ENCODE assay signal across 16 cellular contexts in the genomic region with DNA sequence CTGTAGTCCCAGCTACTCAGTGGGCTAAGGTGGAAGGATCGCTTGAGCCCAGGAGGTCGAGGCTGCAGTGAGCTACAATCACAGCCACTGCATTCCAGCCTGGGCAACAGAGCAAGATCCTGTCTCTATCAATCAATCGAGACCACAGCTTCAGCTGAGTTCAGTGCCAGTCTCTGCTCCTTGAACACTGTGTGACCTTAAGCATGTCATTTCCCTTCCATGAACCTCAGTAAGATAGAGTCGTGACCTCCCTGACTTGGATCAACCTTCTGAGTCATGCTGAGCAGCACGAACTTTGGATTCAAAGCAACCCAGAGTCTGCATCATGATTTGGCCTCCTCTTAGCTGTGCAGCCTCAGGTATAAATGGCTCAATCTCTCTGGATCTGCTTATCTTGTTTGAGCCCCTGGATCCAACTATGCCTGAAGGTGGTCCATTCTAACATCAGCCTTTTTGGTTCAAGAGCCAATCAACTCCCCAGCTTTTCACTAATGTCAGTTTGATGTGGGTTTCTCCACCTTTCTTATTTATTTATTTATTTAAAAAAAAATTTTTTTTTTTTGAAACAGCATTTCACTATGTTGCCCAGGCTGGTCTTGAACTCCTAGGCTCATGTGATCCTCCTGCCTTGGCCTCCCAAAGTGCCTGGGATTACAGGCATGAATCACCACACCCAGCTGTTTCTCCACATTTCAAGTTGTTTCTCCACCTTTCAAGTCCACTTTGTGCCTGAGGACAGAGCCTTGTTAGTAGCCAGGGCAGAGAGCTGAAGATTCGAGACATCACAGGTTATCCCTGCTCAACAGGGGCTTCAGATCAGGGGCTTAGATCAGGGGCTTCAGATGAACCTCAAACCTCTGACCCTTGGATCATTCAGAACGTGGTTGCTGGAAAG. TPM values are rescaled to one million over a fixed set of nuclear protein-coding genes. Genes with fewer than 3 reads are reported as not detected.
DNase-seq lines count a peak whose midpoint lies in the region; ATAC-seq and TF ChIP-seq lines count a peak whose summit lies in the region.
"Had no signal": no experiment of that assay in that cellular context is flagged by ENCODE, and none has a peak within 500 bp of the region (broad histone marks: within the 10 kb centered on the region; RNA-seq: fewer than 3 reads in every experiment).

No MANE protein-coding gene starts in this region.

- no peaks in the 10 kb centered on the region for H3K27me3 Mint-ChIP-seq in progenitor cell of endocrine pancreas

- H3K9me3 ChIP-seq in GM23248 (ENCODE audit: low read depth) = no peaks in the 10 kb centered on the region
- H3K9me3 ChIP-seq: ascending aorta, Caco-2, psoas muscle had no signal

- H3K9me3 Mint-ChIP-seq in progenitor cell of endocrine pancreas (ENCODE audit: low read depth) = no peaks in the 10 kb centered on the region
- H3K9me3 Mint-ChIP-seq: nephron progenitor cell had no signal

- POLR2A ChIA-PET in RWPE1 (lab: Yijun Ruan, JAX; ENCODE audit: low non-redundant PET) = no interaction called here

- H3K9ac ChIP-seq in GM23248 = no peak overlapping the region

- 62 to 70% methylated on average over 7 of the region's 7 CpGs for WGBS in GM23248 (ENCODE audit: low coverage in 1 of 2, low lambda C conversion rate in 2 of 2, missing lambda C conversion rate in 2 of 2), 2 experiments

- H3K4me3 ChIP-seq in GM23248 = no peak overlapping the region
- no peak overlapping the region for H3K4me3 ChIP-seq in fibroblast of the aortic adventitia (ENCODE audit: low read depth, low read length)
- H3K4me3 ChIP-seq: ascending aorta, psoas muscle had no signal

- no peaks in the 10 kb centered on the region for H3K9me2 ChIP-seq in GM23248 (ENCODE audit: insufficient read depth)

- CTCF ChIA-PET in RWPE1 (lab: Yijun Ruan, JAX) = interaction anchor here (0.5 to 0.7 kb wide), 3 partner anchors 26 to 337 kb away, joined by 3 read pairs; a partner anchor contains a TSS

- no peak overlapping the region for H3K27ac Mint-ChIP-seq in progenitor cell of endocrine pancreas

- TF ChIP-seq CTCF in RWPE1 (conservative IDR thresholded peaks at IDR 0.05; ENCODE audit: low read depth) (no peak), fibroblast of the aortic adventitia (IDR thresholded peaks at IDR 0.05; ENCODE audit: insufficient read depth, low read length) (no peak), progenitor cell of endocrine pancreas (IDR thresholded peaks at IDR 0.05; ENCODE audit: unreplicated experiment) (no peak)

- no peaks in the 10 kb centered on the region; the same call in 1 of the 2 replicates for H3K4me1 ChIP-seq in GM23248 (ENCODE audit: insufficient read depth)
- H3K4me1 ChIP-seq: ascending aorta, Caco-2, psoas muscle had no signal

- ATAC-seq in HG02840 (IDR thresholded peaks at IDR 0.05; ENCODE audit: low FRiP score, unreplicated experiment) = no peak
- ATAC-seq: psoas muscle had no signal

- no peaks in the 10 kb centered on the region for H4K20me1 ChIP-seq in GM23248 (ENCODE audit: insufficient read depth)

- H3K27me3 ChIP-seq in GM23248 (replicated peaks; ENCODE audit: insufficient read depth) = no peaks in the 10 kb centered on the region
- H3K27me3 ChIP-seq: ascending aorta had no signal

- no peaks in the 10 kb centered on the region for H3F3A ChIP-seq in GM23248 (ENCODE audit: insufficient read depth)

- no peak overlapping the region for H2AFZ ChIP-seq in GM23248

- H3K4me2 ChIP-seq in GM23248 (ENCODE audit: unreplicated experiment) = no peak overlapping the region

- H3K36me3 ChIP-seq in GM23248 (ENCODE audit: low read depth) = no peaks in the 10 kb centered on the region
- H3K36me3 ChIP-seq: ascending aorta had no signal

- peaks cover 2% of the 10 kb centered on the region for H3K36me3 Mint-ChIP-seq in progenitor cell of endocrine pancreas (ENCODE audit: insufficient read depth)

- DNase-seq in AG08395 (ENCODE audit: low spot score) = peak; percentile 27
- DNase-seq in GM23248 = peak; percentile 42
- DNase-seq in RWPE1 (ENCODE audit: low spot score) = peak; percentile 38
- DNase-seq in fibroblast of the aortic adventitia (ENCODE audit: low read depth) = peak; percentile 16
- DNase-seq in NCI-H82 treated with DMSO at 0.1 percent for 48 hours (lab: John Stamatoyannopoulos, UW; ENCODE audit: unreplicated experiment) = no peak
- DNase-seq in progenitor cell of endocrine pancreas (ENCODE audit: low spot score, unreplicated experiment) = no peak
- DNase-seq in NCI-H1694 treated with DMSO at 0.1 percent for 48 hours (lab: John Stamatoyannopoulos, UW) = no peak
- DNase-seq: activated gamma-delta T cell treated with Interleukin-2 at 50 U/mL for 16 hours; Caco-2; foreskin melanocyte; NCI-H446 treated with DMSO at 0.1 percent for 48 hours; nephron progenitor cell; psoas muscle; stimulated activated CD4-positive, alpha-beta T cell treated with anti-CD3 and anti-CD28 coated beads, Interleukin-4, amount 100 ng/mL, for 4 hours had no signal

- no peak overlapping the region for H3K4me3 Mint-ChIP-seq in progenitor cell of endocrine pancreas (ENCODE audit: low read depth)
- H3K4me3 Mint-ChIP-seq: nephron progenitor cell had no signal

- H3K79me2 ChIP-seq in GM23248 (ENCODE audit: insufficient read depth) = no peaks in the 10 kb centered on the region

- in situ Hi-C loops in GM23248 (cut with MboI) = no loop called here

- H3K4me1 Mint-ChIP-seq in progenitor cell of endocrine pancreas (ENCODE audit: low read depth) = no peaks in the 10 kb centered on the region
- H3K4me1 Mint-ChIP-seq: nephron progenitor cell had no signal

- H3K27ac ChIP-seq in GM23248 (no peak overlapping the region), RWPE1 (no peak overlapping the region)
- H3K27ac ChIP-seq: ascending aorta, psoas muscle had no signal

RNA-seq across cellular contexts. Expression of a gene that starts 26.4 kb away (rescaled TPM):
- 196 and 215 TPM in 2 replicates for total RNA-seq in GM23248 (2014; rRNA removed; shearing (Covaris generic))
- polyA plus RNA-seq in GM23248 (2016; fragmentation: Nextera tagmentation; extraction: Ambion mirVana) = 20.2 and 21.7 TPM in 2 replicates
- total RNA-seq in fibroblast of the aortic adventitia (ENCODE audit: low replicate concordance) (126 and 193 TPM in 2 replicates), progenitor cell of endocrine pancreas (219 and 234 TPM in 2 replicates)

Comparison
In these comparisons a context has a peak if more than half of its experiments do, and no peak if none do; other contexts are left out.
1. DNase-seq: peak in AG08395 (single experiment), GM23248 (single experiment), RWPE1 (single experiment) and fibroblast of the aortic adventitia (single experiment); none in NCI-H82 treated with DMSO at 0.1 percent for 48 hours (single experiment), progenitor cell of endocrine pancreas (single experiment) and NCI-H1694 treated with DMSO at 0.1 percent for 48 hours (single experiment).